In genomic region chr18:75248426-75249191, GRCh38 we compare ENCODE assay signal across 9 cellular contexts. TPM values are rescaled to one million over a fixed set of nuclear protein-coding genes. Genes with fewer than 3 reads are reported as not detected.
DNase-seq lines count a peak whose midpoint lies in the region; ATAC-seq, FAIRE-seq and TF ChIP-seq lines count a peak whose summit lies in the region.
"Had no signal": no experiment of that assay in that cellular context is flagged by ENCODE, and none has a peak within 500 bp of the region (broad histone marks: within the 10 kb centered on the region; RNA-seq: fewer than 3 reads in every experiment).

No MANE protein-coding gene starts in this region.

- no peak for DNase-seq in DND-41
- peak; percentile 58 for DNase-seq in NCI-H748 treated with DMSO at 0.1 percent for 48 hours (lab: John Stamatoyannopoulos, UW)
- no peak for DNase-seq in endothelial cell of umbilical vein (ENCODE audit: low read depth, low spot score)
- DNase-seq in psoas muscle, result no peak
- DNase-seq in erythroblast (lab: John Stamatoyannopoulos, UW), result no peak
- no peak for DNase-seq in SKM-1 treated with dmso at 0.1 percent for 144 hours (lab: John Stamatoyannopoulos, UW; ENCODE audit: unreplicated experiment)
- no peak for DNase-seq in iPS-NIHi11 (ENCODE audit: low spot score)

- H3K4me2 ChIP-seq in DND-41 (ENCODE audit: insufficient read depth, low read length), result peak overlapping the region; percentile 77
- peak overlapping the region; percentile 95 for H3K4me2 ChIP-seq in endothelial cell of umbilical vein (ENCODE audit: insufficient read depth, low read length)

- CTCF ChIA-PET in endothelial cell of umbilical vein (lab: Charles Lee), result interaction anchor here (1.0 to 1.2 kb wide), 3 partner anchors 32 to 353 kb away, joined by 3 to 4 read pairs (median 3); no protein-coding TSS in a partner anchor

- no peak for TF ChIP-seq POLR2A in endothelial cell of umbilical vein (IDR thresholded peaks at IDR 0.05; ENCODE audit: low read depth, low read length)
- no peak for TF ChIP-seq POLR2A in erythroblast (IDR thresholded peaks at IDR 0.05; ENCODE audit: low read length)

- H3K27ac ChIP-seq in DND-41 (ENCODE audit: low read length) (peak overlapping the region; percentile 93), endothelial cell of umbilical vein (ENCODE audit: insufficient read depth, low read depth, low read length) (peak overlapping the region; percentile 78), psoas muscle (peak overlapping the region; percentile 74)

- H3K36me3 ChIP-seq in DND-41 (ENCODE audit: insufficient read depth, low read length) (no peaks in the 10 kb centered on the region), endothelial cell of umbilical vein (ENCODE audit: control insufficient read depth in 2 of 2, extremely low read depth in 1 of 2, insufficient read depth in 2 of 2, low read length in 2 of 2) (no peaks in the 10 kb centered on the region), psoas muscle (ENCODE audit: insufficient read depth in 1 of 2, low read depth in 1 of 2) (no peaks in the 10 kb centered on the region)

- no peak for ATAC-seq in DND-41 (ENCODE audit: insufficient read depth, low read depth)
- peak in 2 of 4 donors; percentile 16 to 17 for ATAC-seq in psoas muscle
- ATAC-seq in HG02970 (IDR thresholded peaks at IDR 0.05; ENCODE audit: low FRiP score, unreplicated experiment), result no peak

- dilution Hi-C loops in endothelial cell of umbilical vein (cut with MboI; ENCODE audit: extremely low pct_ligation_motif_present, low sequenced_read_pairs), result no loop called here

- no peak for TF ChIP-seq CTCF in DND-41 (IDR thresholded peaks at IDR 0.05; ENCODE audit: borderline replicate concordance, extremely low read depth, low read length, poor library complexity, severe bottlenecking)
- TF ChIP-seq CTCF in endothelial cell of umbilical vein (IDR thresholded peaks at IDR 0.05; ENCODE audit: extremely low read depth in 1 of 2, insufficient read depth in 1 of 2, low read depth in 1 of 2, low read length in 2 of 2), result no peak
- TF ChIP-seq CTCF in psoas muscle (IDR thresholded peaks at IDR 0.05), result no peak

- H4K20me1 ChIP-seq in DND-41 (ENCODE audit: insufficient read depth, low read length) (peaks cover 18% of the 10 kb centered on the region; the same call in 1 of the 2 replicates), endothelial cell of umbilical vein (replicated peaks; ENCODE audit: control insufficient read depth, extremely low read depth, insufficient read depth, low read length) (no peaks in the 10 kb centered on the region)

- H3K4me3 ChIP-seq in DND-41 (ENCODE audit: low read depth in 1 of 2, low read length in 2 of 2), result peak overlapping the region in 1 of 2 experiments; percentile 57; a peak in 3 of 4 replicates
- peak overlapping the region in 1 of 3 experiments; percentile 79 for H3K4me3 ChIP-seq in endothelial cell of umbilical vein (replicated peaks in 1 of 3; ENCODE audit: insufficient read depth in 1 of 3, low read depth in 1 of 3, low read length in 3 of 3)
- H3K4me3 ChIP-seq in psoas muscle, result peak overlapping the region; percentile 63

- no TSS peak for BruUV-seq in endothelial cell of umbilical vein (replicated peaks; lab: Mats Ljungman, UMichigan)

- H3K79me2 ChIP-seq in DND-41 (ENCODE audit: insufficient read depth, low read length) (peaks cover 96% of the 10 kb centered on the region), endothelial cell of umbilical vein (ENCODE audit: control insufficient read depth, insufficient read depth, low read length) (peaks cover 17% of the 10 kb centered on the region)

- intact Hi-C loops in endothelial cell of umbilical vein (cut with micrococcal nuclease), result no loop called here
- intact Hi-C loops in psoas muscle (cut with DNase I), result loop anchor here (5.0 to 10.0 kb wide), 3 partner anchors 36 to 226 kb away; partner anchors contain the start of genes PTGR3 (in 1 of the 2) and TSHZ1 (in 1 of the 2)

- no peaks in the 10 kb centered on the region for H3K9me3 ChIP-seq in DND-41 (ENCODE audit: insufficient read depth, low read length, severe bottlenecking)
- H3K9me3 ChIP-seq in endothelial cell of umbilical vein (replicated peaks; ENCODE audit: control insufficient read depth, insufficient read depth, low read length), result no peaks in the 10 kb centered on the region
- no peaks in the 10 kb centered on the region for H3K9me3 ChIP-seq in psoas muscle

- 58 to 84% (median 66%) methylated on average over 21 of the region's 21 CpGs for WGBS in psoas muscle, 3 donors

- peak overlapping the region; percentile 67 for H2AFZ ChIP-seq in DND-41 (ENCODE audit: low read depth, low read length)
- peak overlapping the region; percentile 65 for H2AFZ ChIP-seq in endothelial cell of umbilical vein (ENCODE audit: low read depth, low read length)

- no peak for FAIRE-seq in endothelial cell of umbilical vein (lab: Jason Lieb, UNC)
- FAIRE-seq: H1 had no signal

- no peaks in the 10 kb centered on the region for H3K9me1 ChIP-seq in endothelial cell of umbilical vein (replicated peaks; ENCODE audit: control insufficient read depth, extremely low read depth, insufficient read depth, low read length)

- POLR2A ChIA-PET in endothelial cell of umbilical vein (lab: Charles Lee), result no interaction called here

- no peaks in the 10 kb centered on the region for H3K27me3 ChIP-seq in DND-41 (ENCODE audit: insufficient read depth, low read length, poor library complexity)
- no peaks in the 10 kb centered on the region for H3K27me3 ChIP-seq in endothelial cell of umbilical vein (ENCODE audit: control insufficient read depth in 2 of 2, insufficient read depth in 2 of 2, low read length in 2 of 2)
- H3K27me3 ChIP-seq in psoas muscle (ENCODE audit: insufficient read depth in 3 of 3, low read length in 2 of 3), result no peaks in the 10 kb centered on the region

- H3K4me1 ChIP-seq in DND-41 (ENCODE audit: insufficient read depth, low read length), result peaks cover 57% of the 10 kb centered on the region
- peaks cover 28% of the 10 kb centered on the region for H3K4me1 ChIP-seq in endothelial cell of umbilical vein (ENCODE audit: control insufficient read depth, extremely low read depth, insufficient read depth, low read length)
- H3K4me1 ChIP-seq in psoas muscle, result peaks cover 46% of the 10 kb centered on the region

- peak overlapping the region; percentile 59 for H3K9ac ChIP-seq in DND-41 (ENCODE audit: low read depth, low read length)
- peak overlapping the region; percentile 78 for H3K9ac ChIP-seq in endothelial cell of umbilical vein (replicated peaks; ENCODE audit: extremely low read depth, insufficient read depth, low read length)

TF ChIP-seq in endothelial cell of umbilical vein, 7 proteins besides CTCF, POLR2A, EP300 and RAD21:
- TF ChIP-seq MAX (IDR thresholded peaks at IDR 0.05; ENCODE audit: insufficient read depth, insufficient read length) (no peak), POLR2AphosphoS5 (IDR thresholded peaks at IDR 0.05; ENCODE audit: insufficient read depth, low read depth, low read length) (no peak), FOS (IDR thresholded peaks at IDR 0.05; ENCODE audit: borderline replicate concordance, insufficient read depth, low read length) (no peak), MYC (IDR thresholded peaks at IDR 0.05; ENCODE audit: low read depth, low read length) (no peak), JUN (IDR thresholded peaks at IDR 0.05; ENCODE audit: borderline replicate concordance, insufficient read depth, insufficient read length, low read depth) (no peak), GATA2 (IDR thresholded peaks at IDR 0.05; ENCODE audit: insufficient read depth, insufficient read length, low read depth, low read length) (no peak), EZH2 (IDR thresholded peaks at IDR 0.05; ENCODE audit: borderline replicate concordance, low read depth, low read length, severe bottlenecking) (no peak)
TF ChIP-seq in endothelial cell of umbilical vein: peak in this region for 0.

RNA-seq across cellular contexts. Expression of gene TSHZ1, which starts 38.0 kb away (rescaled TPM):
- total RNA-seq in endothelial cell of umbilical vein (10.2 and 11.4 TPM in 2 replicates), psoas muscle (1 to 10 TPM; 7.8 to 9.9 (median 9.8) TPM)
- polyA plus RNA-seq in endothelial cell of umbilical vein (3.7 and 4.2 TPM in 2 replicates), psoas muscle (10 to 100 TPM in 1 of 3 donors, 1 to 10 TPM in 2; 2.0 to 10.5 (median 3.2) TPM)
- polyA plus RNA-seq in endothelial cell of umbilical vein (2011; cell fraction: cytosol; rRNA removed), result 4.4 and 4.6 TPM in 2 replicates
- polyA plus RNA-seq in endothelial cell of umbilical vein (2011; cell fraction: nucleus; rRNA removed), result 5.1 TPM in 2 replicates
- polyA plus RNA-seq in endothelial cell of umbilical vein (2012), result 6.3 and 7.3 TPM in 2 replicates
- 5.9 and 6.0 TPM in 2 replicates for polyA minus RNA-seq in endothelial cell of umbilical vein
- 6.5 TPM for polyA minus RNA-seq in endothelial cell of umbilical vein (2011; cell fraction: cytosol; rRNA and poly(A)+ RNA removed)
- 4.7 and 6.0 TPM in 2 replicates for polyA minus RNA-seq in endothelial cell of umbilical vein (2011; cell fraction: nucleus; rRNA and poly(A)+ RNA removed)

RNA-seq across cellular contexts. Expression of gene PTGR3, which starts 39.7 kb away (rescaled TPM):
- 18.3 and 21.9 TPM in 2 replicates for total RNA-seq in endothelial cell of umbilical vein
- polyA plus RNA-seq in endothelial cell of umbilical vein, result 10.0 and 13.9 TPM in 2 replicates
- 13.9 and 14.1 TPM in 2 replicates for polyA plus RNA-seq in endothelial cell of umbilical vein (2011; cell fraction: cytosol; rRNA removed)
- polyA plus RNA-seq in endothelial cell of umbilical vein (2011; cell fraction: nucleus; rRNA removed), result 37.1 and 46.1 TPM in 2 replicates
- polyA plus RNA-seq in endothelial cell of umbilical vein (2012), result 15.8 and 20.0 TPM in 2 replicates
- 27.0 and 27.8 TPM in 2 replicates for polyA minus RNA-seq in endothelial cell of umbilical vein
- polyA minus RNA-seq in endothelial cell of umbilical vein (2011; cell fraction: cytosol; rRNA and poly(A)+ RNA removed), result 19.0 TPM
- 16.1 and 17.8 TPM in 2 replicates for polyA minus RNA-seq in endothelial cell of umbilical vein (2011; cell fraction: nucleus; rRNA and poly(A)+ RNA removed)
- total RNA-seq in psoas muscle, result 10 to 100 TPM; 29.0 to 66.4 (median 52.8) TPM
- 10 to 100 TPM; 20.6 to 31.7 (median 23.6) TPM for polyA plus RNA-seq in psoas muscle
